Comparison of ENCODE assay signal across 8 cellular contexts in the genomic region with DNA sequence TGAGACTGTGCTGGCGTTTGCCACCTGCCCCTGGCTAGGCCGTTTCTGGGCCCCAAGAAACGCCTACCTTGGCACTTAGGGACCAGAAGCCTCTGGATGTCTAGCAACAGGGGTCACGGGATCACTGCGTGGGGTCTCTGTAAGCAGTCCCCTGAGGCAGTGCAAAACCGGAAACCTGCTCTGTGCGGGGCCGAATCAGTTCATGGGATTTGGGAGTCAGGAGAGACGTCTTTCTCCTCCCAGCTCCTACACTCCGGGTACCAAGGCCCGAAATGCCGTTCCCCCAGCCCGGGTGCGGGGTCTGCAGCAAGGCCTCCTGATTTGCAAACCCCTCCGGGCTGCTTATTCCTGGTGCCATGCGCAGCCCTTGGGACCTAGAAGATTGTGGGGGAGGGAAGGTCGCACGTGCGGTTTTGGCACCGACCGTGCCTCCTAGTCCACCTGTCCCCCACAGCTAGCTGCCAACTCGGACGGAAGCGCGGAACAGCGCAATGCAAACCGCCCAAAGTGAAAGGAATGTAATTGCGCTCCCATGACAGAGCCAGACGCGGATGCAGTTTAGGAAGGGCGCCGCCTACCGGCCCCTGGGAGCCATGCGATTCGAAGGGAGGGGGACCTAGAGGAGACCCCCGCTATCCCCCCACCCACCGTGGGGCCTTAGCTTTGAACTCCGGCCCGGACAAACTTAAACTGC. TPM values are rescaled to one million over a fixed set of nuclear protein-coding genes. Genes with fewer than 3 reads are reported as not detected.
DNase-seq lines count a peak whose midpoint lies in the region; ATAC-seq and TF ChIP-seq lines count a peak whose summit lies in the region.

No MANE protein-coding gene starts in this region.

- no peak for TF ChIP-seq POLR2A in erythroblast (IDR thresholded peaks at IDR 0.05; ENCODE audit: low read length)

- TF ChIP-seq CTCF in neural crest cell (conservative IDR thresholded peaks at IDR 0.05): peak; percentile 88

- peaks cover 30% of the 10 kb centered on the region for H3K36me3 Mint-ChIP-seq in neural crest cell (ENCODE audit: low read depth)

- ATAC-seq in sciatic nerve: no peak
- ATAC-seq in HG02852 (IDR thresholded peaks at IDR 0.05; ENCODE audit: unreplicated experiment): no peak

- H3K4me1 Mint-ChIP-seq in neural crest cell: peaks cover 64% of the 10 kb centered on the region

- peak; percentile 61 for DNase-seq in D341Med (ENCODE audit: low spot score)
- peak; percentile 19 for DNase-seq in MV-4-11 (lab: John Stamatoyannopoulos, UW)
- peak; percentile 39 to 50 for DNase-seq in erythroblast (lab: John Stamatoyannopoulos, UW)
- peak; percentile 69 for DNase-seq in neural crest cell (ENCODE audit: low read depth, low spot score)
- no peak for DNase-seq in sciatic nerve (ENCODE audit: low spot score)
- DNase-seq in NCI-H2081 treated with DMSO at 0.1 percent for 48 hours (lab: John Stamatoyannopoulos, UW): no peak
- DNase-seq in mucosa of gallbladder (ENCODE audit: low spot score): no peak

- peaks cover 97% of the 10 kb centered on the region for H3K27me3 Mint-ChIP-seq in neural crest cell (ENCODE audit: low read depth)

- H3K27ac Mint-ChIP-seq in neural crest cell (ENCODE audit: unreplicated experiment): no peak overlapping the region

- intact Hi-C loops in sciatic nerve (cut with DNase I): no loop called here

- H3K9me3 Mint-ChIP-seq in neural crest cell: no peaks in the 10 kb centered on the region

- peak overlapping the region; percentile 88 for H3K4me3 Mint-ChIP-seq in neural crest cell

RNA-seq across cellular contexts. Expression of gene IRX5, which starts 6.5 kb away (rescaled TPM):
- 12.7 and 14.9 TPM in 2 replicates for total RNA-seq in neural crest cell
- total RNA-seq in sciatic nerve: 0.13 TPM
- 0.12 TPM for total RNA-seq in mucosa of gallbladder

Comparison
In these comparisons a context has a peak if more than half of its experiments do, and no peak if none do; other contexts are left out.
1. DNase-seq: peak in D341Med (single experiment), MV-4-11 (single experiment), erythroblast (2 of 2) and neural crest cell (single experiment); none in sciatic nerve (single experiment), NCI-H2081 treated with DMSO at 0.1 percent for 48 hours (single experiment) and mucosa of gallbladder (single experiment).
2. RNA of gene IRX5, which starts 6.5 kb away (total RNA-seq): 12.7 to 14.9 TPM in neural crest cell; 0.13 TPM in sciatic nerve (single experiment) and 0.12 TPM in mucosa of gallbladder (single experiment); every median in the first group is over 10 times any median in the second.